Comparison of ENCODE assay signal across 29 cellular contexts in the genomic region with DNA sequence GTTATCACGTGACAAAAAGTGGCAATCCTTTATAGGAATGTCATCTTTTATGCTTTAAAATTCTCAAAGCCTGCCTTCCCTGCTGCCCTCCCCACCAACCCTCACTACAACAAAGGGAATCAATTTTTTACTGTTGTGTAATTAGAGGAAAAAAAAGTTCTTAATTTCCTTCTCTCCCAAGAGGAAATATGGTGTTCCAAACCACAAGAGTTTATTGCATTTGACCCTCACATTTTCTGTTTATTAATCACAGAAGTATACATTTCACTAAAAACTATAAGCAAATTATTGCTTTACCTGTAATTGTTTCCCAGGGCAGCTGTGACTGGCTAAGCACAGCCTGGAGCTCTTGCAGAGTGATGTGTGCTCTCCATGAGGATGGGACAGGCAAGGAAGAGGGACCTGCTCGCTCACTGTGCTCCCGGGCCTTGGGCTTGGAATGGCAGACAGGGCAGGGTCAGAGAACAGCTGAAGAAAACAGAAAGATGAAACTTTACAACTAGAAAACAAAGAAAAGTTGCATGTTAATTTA. TPM values are rescaled to one million over a fixed set of nuclear protein-coding genes. Genes with fewer than 3 reads are reported as not detected.
"Had no signal": no experiment of that assay in that cellular context is flagged by ENCODE, and none has a peak within 500 bp of the region (broad histone marks: within the 10 kb centered on the region; RNA-seq: fewer than 3 reads in every experiment).

No MANE protein-coding gene starts in this region.

- DNase-seq: activated B cell treated with CpG ODN at 0.5 μM for 24 hours; activated CD4-positive, alpha-beta T cell treated with anti-CD3 and anti-CD28 coated beads for 1 hour; activated CD4-positive, alpha-beta T cell treated with anti-CD3 and anti-CD28 coated beads, Interleukin-2, amount 10 ng/mL, durations not matched to agents 24 days and 14 days; activated CD4-positive, alpha-beta T cell treated with anti-CD3 and anti-CD28 coated beads, Interleukin-2, amount 50 U/mL, for 48 hours; activated CD8-positive, alpha-beta memory T cell treated with anti-CD3 and anti-CD28 coated beads, Interleukin-2, amount 10 ng/mL, durations not matched to agents 7 days and 5 days; activated effector memory CD4-positive, alpha-beta T cell treated with Interleukin-2 at 50 U/mL for 16 hours; activated naive CD4-positive, alpha-beta T cell treated with Interleukin-2 at 50 U/mL for 16 hours; activated naive CD8-positive, alpha-beta T cell treated with anti-CD3 and anti-CD28 coated beads, Interleukin-2, amount 50 U/mL, for 24 hours; activated T-cell treated with anti-CD3 and anti-CD28 coated beads, Interleukin-2, amount 50 U/mL, for 24 hours; amniotic stem cell; cerebellar nuclear complex; MM.1S; NCI-H1105; NCI-H1436; NCI-H1694 treated with DMSO at 0.1 percent for 48 hours; NCI-H2029 treated with DMSO at 0.1 percent for 48 hours; NCI-H345; NCI-H510A; NCI-H526 treated with DMSO at 0.1 percent for 48 hours; NK-92 treated with Interleukin-12 subunit alpha and Interleukin-12 subunit beta, amount 100 ng/mL, for 24 hours; T-cell; T-helper 2 cell; T1000 had no signal

- H3K36me3 ChIP-seq: ascending aorta, cardiac muscle cell had no signal

- H3K27ac Mint-ChIP-seq: activated B cell treated with CpG ODN at 0.5 μM for 24 hours; activated CD4-positive, alpha-beta T cell treated with anti-CD3 and anti-CD28 coated beads, Interleukin-2, amount 10 ng/mL, durations not matched to agents 24 days and 14 days; activated CD8-positive, alpha-beta memory T cell treated with anti-CD3 and anti-CD28 coated beads, Interleukin-2, amount 10 ng/mL, durations not matched to agents 7 days and 5 days; activated naive CD4-positive, alpha-beta T cell treated with anti-CD3 and anti-CD28 coated beads, Interleukin-2, amount 50 U/mL, for 72 hours; activated naive CD8-positive, alpha-beta T cell treated with anti-CD3 and anti-CD28 coated beads, Interleukin-2, amount 50 U/mL, for 24 hours; activated T-cell treated with anti-CD3 and anti-CD28 coated beads, Interleukin-2, amount 50 U/mL, for 24 hours; activated T-helper 1 cell treated with anti-CD3 and anti-CD28 coated beads, Interleukin-12 subunit alpha, Interleukin-12 subunit beta, Interleukin-2, Interleukin-4 antibody, amounts not matched to agents 30 ng/mL and 10 ng/mL and 1 ng/mL, durations not matched to agents 14 hours and 24 hours and 36 hours; brain; T-cell had no signal

- H3K36me3 Mint-ChIP-seq: activated CD8-positive, alpha-beta memory T cell treated with anti-CD3 and anti-CD28 coated beads, Interleukin-2, amount 10 ng/mL, durations not matched to agents 7 days and 5 days; activated naive CD4-positive, alpha-beta T cell treated with anti-CD3 and anti-CD28 coated beads, Interleukin-2, amount 50 U/mL, for 72 hours; brain; T-cell had no signal

- H3K4me3 ChIP-seq: ascending aorta, cardiac muscle cell, SK-N-MC had no signal

- H3K9me3 Mint-ChIP-seq: activated CD4-positive, alpha-beta T cell treated with anti-CD3 and anti-CD28 coated beads, Interleukin-2, amount 10 ng/mL, durations not matched to agents 24 days and 14 days; activated T-cell treated with anti-CD3 and anti-CD28 coated beads, Interleukin-2, amount 50 U/mL, for 24 hours; activated T-helper 1 cell treated with anti-CD3 and anti-CD28 coated beads, Interleukin-12 subunit alpha, Interleukin-12 subunit beta, Interleukin-2, Interleukin-4 antibody, amounts not matched to agents 30 ng/mL and 10 ng/mL and 1 ng/mL, durations not matched to agents 14 hours and 24 hours and 36 hours; T-cell had no signal

- H3K4me1 Mint-ChIP-seq: activated B cell treated with CpG ODN at 0.5 μM for 24 hours; activated CD4-positive, alpha-beta T cell treated with anti-CD3 and anti-CD28 coated beads, Interleukin-2, amount 10 ng/mL, durations not matched to agents 24 days and 14 days; activated CD8-positive, alpha-beta memory T cell treated with anti-CD3 and anti-CD28 coated beads, Interleukin-2, amount 10 ng/mL, durations not matched to agents 7 days and 5 days; activated naive CD8-positive, alpha-beta T cell treated with anti-CD3 and anti-CD28 coated beads, Interleukin-2, amount 50 U/mL, for 24 hours; brain had no signal

- H3K27me3 Mint-ChIP-seq: brain had no signal

- H3K27me3 ChIP-seq: ascending aorta, cardiac muscle cell had no signal

- ATAC-seq: activated CD8-positive, alpha-beta memory T cell treated with anti-CD3 and anti-CD28 coated beads, Interleukin-2, amount 10 ng/mL, durations not matched to agents 7 days and 5 days; activated naive CD4-positive, alpha-beta T cell treated with anti-CD3 and anti-CD28 coated beads, Interleukin-2, amount 50 U/mL, for 72 hours; activated naive CD8-positive, alpha-beta T cell treated with anti-CD3 and anti-CD28 coated beads, Interleukin-2, amount 50 U/mL, for 24 hours; T-cell had no signal

- H3K4me3 Mint-ChIP-seq: activated B cell treated with CpG ODN at 0.5 μM for 24 hours; activated CD4-positive, alpha-beta T cell treated with anti-CD3 and anti-CD28 coated beads, Interleukin-2, amount 10 ng/mL, durations not matched to agents 24 days and 14 days; activated CD8-positive, alpha-beta memory T cell treated with anti-CD3 and anti-CD28 coated beads, Interleukin-2, amount 10 ng/mL, durations not matched to agents 7 days and 5 days; activated naive CD8-positive, alpha-beta T cell treated with anti-CD3 and anti-CD28 coated beads, Interleukin-2, amount 50 U/mL, for 24 hours; activated T-cell treated with anti-CD3 and anti-CD28 coated beads, Interleukin-2, amount 50 U/mL, for 24 hours; activated T-helper 1 cell treated with anti-CD3 and anti-CD28 coated beads, Interleukin-12 subunit alpha, Interleukin-12 subunit beta, Interleukin-2, Interleukin-4 antibody, amounts not matched to agents 30 ng/mL and 10 ng/mL and 1 ng/mL, durations not matched to agents 14 hours and 24 hours and 36 hours; brain; T-cell had no signal

- H3K27ac ChIP-seq: ascending aorta, cardiac muscle cell, SK-N-MC had no signal

- H3K9me3 ChIP-seq: ascending aorta had no signal

RNA-seq across cellular contexts. Expression of a gene that starts 31.3 kb away (rescaled TPM):
- total RNA-seq: activated B cell treated with CpG ODN at 0.5 μM for 24 hours, cardiac muscle cell had no signal
- polyA plus RNA-seq: cardiac muscle cell had no signal
